In genomic region chrX:41333744-41333993, GRCh38 we compare ENCODE assay signal across 1 cellular context.
TF ChIP-seq lines count a peak whose summit lies in the region.

No MANE protein-coding gene starts in this region.

TF ChIP-seq in HepG2, 621 proteins besides CTCF, POLR2A, EP300 and RAD21 (continued from another document and continues in another):
- no peak for TF ChIP-seq AHDC1 (CRISPR knock-in tag; IDR thresholded peaks at IDR 0.05; ENCODE audit: borderline replicate concordance)
- no peak for TF ChIP-seq ZNF577 (CRISPR knock-in tag; IDR thresholded peaks at IDR 0.05; ENCODE audit: borderline replicate concordance, low read depth)
- TF ChIP-seq PCBP1 (IDR thresholded peaks at IDR 0.05; ENCODE audit: borderline replicate concordance, low read depth, low read length), result no peak
- TF ChIP-seq E2F5 (CRISPR knock-in tag; conservative IDR thresholded peaks at IDR 0.05), result no peak
- TF ChIP-seq ZNF7 (CRISPR knock-in tag; IDR thresholded peaks at IDR 0.05), result no peak
- 0 out of 2 replicates have a peak, but pooled peaks have one; percentile 31 for TF ChIP-seq ZMYM4 (CRISPR knock-in tag; IDR thresholded peaks at IDR 0.05)
- no peak for TF ChIP-seq CSRNP2 (CRISPR knock-in tag; conservative IDR thresholded peaks at IDR 0.05; ENCODE audit: low read depth)
- no peak for TF ChIP-seq ARHGAP35 (CRISPR knock-in tag; IDR thresholded peaks at IDR 0.05; ENCODE audit: borderline replicate concordance)
- TF ChIP-seq CHD2 (IDR thresholded peaks at IDR 0.05; ENCODE audit: low read depth, low read length), result peak; percentile 90
- peak; percentile 6; the same call in 1 of the 2 replicates for TF ChIP-seq ZSCAN9 (CRISPR knock-in tag; IDR thresholded peaks at IDR 0.05; ENCODE audit: borderline replicate concordance)
- no peak for TF ChIP-seq ZNF441 (CRISPR knock-in tag; IDR thresholded peaks at IDR 0.05; ENCODE audit: borderline replicate concordance)
- TF ChIP-seq NR2F1 (CRISPR knock-in tag; IDR thresholded peaks at IDR 0.05), result no peak
- TF ChIP-seq MAF1 (CRISPR knock-in tag; IDR thresholded peaks at IDR 0.05; ENCODE audit: borderline replicate concordance), result no peak
- 0 out of 2 replicates have a peak, but pooled peaks have one; percentile 13 for TF ChIP-seq ATF7-NPFF (CRISPR knock-in tag; IDR thresholded peaks at IDR 0.05; ENCODE audit: low read depth)
- TF ChIP-seq SOX6 (IDR thresholded peaks at IDR 0.05), result no peak
- TF ChIP-seq SOX6 (CRISPR knock-in tag; IDR thresholded peaks at IDR 0.05), result no peak
- no peak for TF ChIP-seq PRDM4 (CRISPR knock-in tag; IDR thresholded peaks at IDR 0.05; ENCODE audit: borderline replicate concordance)
- TF ChIP-seq ZNF646 (CRISPR knock-in tag; IDR thresholded peaks at IDR 0.05), result no peak
- TF ChIP-seq HDAC6 (IDR thresholded peaks at IDR 0.05; ENCODE audit: low read depth, low read length), result no peak
- no peak for TF ChIP-seq TP53 (CRISPR knock-in tag; conservative IDR thresholded peaks at IDR 0.05)
- TF ChIP-seq CC2D1A (CRISPR knock-in tag; IDR thresholded peaks at IDR 0.05), result no peak
- TF ChIP-seq USF2 (IDR thresholded peaks at IDR 0.05; ENCODE audit: low read depth, low read length), result no peak
- TF ChIP-seq USF2 (CRISPR knock-in tag; IDR thresholded peaks at IDR 0.05; ENCODE audit: borderline replicate concordance), result peak; percentile 69; the same call in 1 of the 2 replicates
- no peak for TF ChIP-seq PBX2 (CRISPR knock-in tag; IDR thresholded peaks at IDR 0.05)
- TF ChIP-seq PTBP1 (IDR thresholded peaks at IDR 0.05; ENCODE audit: low read depth, low read length, poor library complexity, severe bottlenecking), result no peak
- no peak for TF ChIP-seq ZNF251 (CRISPR knock-in tag; IDR thresholded peaks at IDR 0.05)
- no peak for TF ChIP-seq HMGA1 (CRISPR knock-in tag; conservative IDR thresholded peaks at IDR 0.05)
- TF ChIP-seq EZH2 (conservative IDR thresholded peaks at IDR 0.05; ENCODE audit: low read depth, low read length), result no peak
- TF ChIP-seq ZNF678 (CRISPR knock-in tag; IDR thresholded peaks at IDR 0.05), result no peak
- TF ChIP-seq SRSF9 (IDR thresholded peaks at IDR 0.05; ENCODE audit: borderline replicate concordance, insufficient read depth, low read depth, low read length, poor library complexity, severe bottlenecking), result no peak
- TF ChIP-seq LRRFIP1 (CRISPR knock-in tag; conservative IDR thresholded peaks at IDR 0.05), result no peak
